In genomic region chr10:101222247-101222531, GRCh38 we compare ENCODE assay signal across 14 cellular contexts. TPM values are rescaled to one million over a fixed set of nuclear protein-coding genes. Genes with fewer than 3 reads are reported as not detected.
"Had no signal": no experiment of that assay in that cellular context is flagged by ENCODE, and none has a peak within 500 bp of the region (broad histone marks: within the 10 kb centered on the region; RNA-seq: fewer than 3 reads in every experiment).

No MANE protein-coding gene starts in this region.

- DNase-seq: activated naive CD4-positive, alpha-beta T cell; body of pancreas; cerebellar nuclear complex; stimulated activated CD4-positive, alpha-beta T cell treated with anti-CD3 and anti-CD28 coated beads, Interleukin-12 subunit alpha, Interleukin-12 subunit beta, amount 100 ng/mL, for 4 hours; stimulated activated CD4-positive, alpha-beta T cell treated with anti-CD3 and anti-CD28 coated beads, Interleukin-2, amount 100 ng/mL, for 48 hours; stimulated activated naive CD8-positive, alpha-beta T cell treated with anti-CD3 and anti-CD28 coated beads, Interleukin-15, Interleukin-2, amounts not matched to agents 100 U/mL and 50 U/mL, for 24 hours had no signal

- H3K36me3 Mint-ChIP-seq: WTC11 had no signal

- H3K9me3 ChIP-seq: adrenal gland, body of pancreas had no signal

- H3K27ac Mint-ChIP-seq: natural killer cell treated with Interleukin-12 subunit alpha and Interleukin-12 subunit beta and Interleukin-15 and Interleukin-18, amount 100 ng/mL, for 72 hours; WTC11 had no signal

- H3K4me3 Mint-ChIP-seq: natural killer cell treated with Interleukin-12 subunit alpha and Interleukin-12 subunit beta and Interleukin-15 and Interleukin-18, amount 100 ng/mL, for 72 hours had no signal

- H3K9me3 Mint-ChIP-seq: natural killer cell treated with Interleukin-12 subunit alpha and Interleukin-12 subunit beta and Interleukin-15 and Interleukin-18, amount 100 ng/mL, for 72 hours; WTC11 had no signal

- H3K27ac ChIP-seq: adrenal gland, body of pancreas had no signal

- H3K36me3 ChIP-seq: adrenal gland had no signal

RNA-seq across cellular contexts. Expression of gene LBX1, which starts 7.1 kb away (rescaled TPM):
- total RNA-seq: body of pancreas; dermis blood vessel endothelial cell; mucosa of gallbladder; natural killer cell treated with Interleukin-12 subunit alpha and Interleukin-12 subunit beta and Interleukin-15 and Interleukin-18, amount 100 ng/mL, for 72 hours; osteocyte; temporal lobe; WTC11 had no signal
- polyA plus RNA-seq: adrenal gland, esophagus had no signal
